Comparison of ENCODE assay signal across 8 cellular contexts in the genomic region with DNA sequence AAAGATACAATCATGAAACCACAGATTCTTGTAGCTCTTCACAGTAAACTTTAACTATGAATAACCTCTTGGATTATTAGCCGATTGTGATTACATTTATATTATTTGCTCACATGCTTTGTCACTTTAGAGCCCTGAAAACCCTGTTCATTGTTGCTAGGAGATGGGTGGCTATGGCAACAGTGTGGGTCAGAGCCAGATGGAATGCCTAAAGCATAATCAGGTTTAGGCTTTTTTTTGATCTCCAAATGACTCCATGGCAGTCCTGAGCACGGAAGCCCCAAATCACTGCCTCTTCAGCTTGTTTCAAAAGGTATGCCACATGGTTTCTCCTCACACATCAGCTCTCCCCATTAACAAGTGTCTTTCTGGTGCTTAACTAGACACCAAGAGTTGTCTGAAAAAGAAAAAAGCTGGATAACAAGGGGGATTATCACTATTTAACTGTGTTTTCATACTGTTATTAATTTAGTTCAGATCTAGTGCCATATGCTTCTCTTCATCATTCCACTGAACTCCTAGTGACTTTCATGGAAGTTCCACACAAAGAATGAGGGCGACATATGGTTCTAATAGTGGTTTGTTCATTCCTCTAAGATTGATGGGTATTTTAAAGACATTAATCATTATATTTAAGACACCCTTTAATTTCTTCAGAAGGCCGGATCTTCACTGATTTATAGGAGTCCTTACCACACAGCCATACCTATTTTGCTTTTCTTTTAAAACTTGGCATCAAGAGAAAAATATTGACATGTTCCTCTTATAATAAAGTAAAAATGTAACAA.
DNase-seq lines count a peak whose midpoint lies in the region; ATAC-seq, FAIRE-seq and TF ChIP-seq lines count a peak whose summit lies in the region.

No MANE protein-coding gene starts in this region.

- 49% methylated on average over 4 of the region's 4 CpGs for WGBS in mammary epithelial cell (ENCODE audit: low coverage, missing lambda C conversion rate)

- H3K4me1 ChIP-seq in mammary epithelial cell (ENCODE audit: insufficient read depth, low read length): peaks cover 11% of the 10 kb centered on the region

- H3K36me3 ChIP-seq in mammary epithelial cell (ENCODE audit: insufficient read depth, low read length): no peaks in the 10 kb centered on the region

- CTCF ChIA-PET in mammary epithelial cell (lab: Charles Lee; ENCODE audit: low non-redundant PET): no interaction called here

- dilution Hi-C loops in mammary epithelial cell (cut with HindIII; ENCODE audit: low sequenced_read_pairs): no loop called here

- H3K4me2 ChIP-seq in mammary epithelial cell (ENCODE audit: insufficient read depth, low read depth, low read length): no peak overlapping the region

- no peaks in the 10 kb centered on the region for H3K9me3 ChIP-seq in mammary epithelial cell (replicated peaks; ENCODE audit: insufficient read depth, low read length)

- no peak for ATAC-seq in GM19395 (IDR thresholded peaks at IDR 0.05; ENCODE audit: unreplicated experiment)

- TF ChIP-seq CTCF in mammary epithelial cell (conservative IDR thresholded peaks at IDR 0.05 in 1 of 2, IDR thresholded peaks at IDR 0.05 in 1 of 2; ENCODE audit: extremely low read depth in 1 of 2, insufficient read depth in 1 of 2, low read depth in 1 of 2, low read length in 2 of 2): no peak

- H4K20me1 ChIP-seq in mammary epithelial cell (ENCODE audit: insufficient read depth, low read length): no peaks in the 10 kb centered on the region

- no TSS peak for BruUV-seq in mammary epithelial cell (replicated peaks; lab: Mats Ljungman, UMichigan)

- peak; percentile 27 for DNase-seq in COR-L47 (lab: John Stamatoyannopoulos, UW)
- peak; percentile 59 for DNase-seq in NCI-H1105 (lab: John Stamatoyannopoulos, UW)
- peak; percentile 67 for DNase-seq in RPMI7951 (ENCODE audit: low read depth)
- DNase-seq in cardiac septum (ENCODE audit: low spot score): no peak
- DNase-seq in OCI-M1 (lab: John Stamatoyannopoulos, UW): no peak
- DNase-seq in mammary epithelial cell: no peak

- no peaks in the 10 kb centered on the region for H3K79me2 ChIP-seq in mammary epithelial cell (ENCODE audit: insufficient read depth, low read length)

- H2AFZ ChIP-seq in mammary epithelial cell (ENCODE audit: low read depth, low read length): no peak overlapping the region

- in situ Hi-C loops in mammary epithelial cell (cut with MboI; ENCODE audit: low sequenced_read_pairs in 2 of 2): no loop called here

- peaks cover 5% of the 10 kb centered on the region for H3K27me3 ChIP-seq in mammary epithelial cell (ENCODE audit: insufficient read depth, low read length)

- H3K27ac ChIP-seq in mammary epithelial cell (ENCODE audit: insufficient read depth, low read depth, low read length): no peak overlapping the region

- no peak overlapping the region for H3K4me3 ChIP-seq in mammary epithelial cell (replicated peaks in 1 of 3; ENCODE audit: insufficient read depth in 1 of 3, low read depth in 2 of 3, low read length in 3 of 3)

- no peak overlapping the region for H3K9ac ChIP-seq in mammary epithelial cell (ENCODE audit: insufficient read depth, low read length)

- intact Hi-C loops in cardiac septum (cut with DNase I) (loop anchor here (5.0 kb wide), 1 partner anchor 84 kb away; no protein-coding TSS in a partner anchor), mammary epithelial cell (cut with micrococcal nuclease) (loop anchor here (10.0 kb wide), 1 partner anchor 458 kb away; the partner anchor contains the start of genes GIN1 and PPIP5K2)

- FAIRE-seq in islet of Langerhans (lab: Jason Lieb, UNC): peak; percentile 99

Comparison
In these comparisons a context has a peak if more than half of its experiments do, and no peak if none do; other contexts are left out.
1. DNase-seq: peak in COR-L47 (single experiment), NCI-H1105 (single experiment) and RPMI7951 (single experiment); none in cardiac septum (single experiment), OCI-M1 (single experiment) and mammary epithelial cell (single experiment).